In genomic region chr12:113075137-113075683, GRCh38 we compare ENCODE assay signal across 10 cellular contexts. TPM values are rescaled to one million over a fixed set of nuclear protein-coding genes. Genes with fewer than 3 reads are reported as not detected.
DNase-seq lines count a peak whose midpoint lies in the region; ATAC-seq and TF ChIP-seq lines count a peak whose summit lies in the region.
"Had no signal": no experiment of that assay in that cellular context is flagged by ENCODE, and none has a peak within 500 bp of the region (broad histone marks: within the 10 kb centered on the region; RNA-seq: fewer than 3 reads in every experiment).

No MANE protein-coding gene starts in this region.

- DNase-seq in GM06990 (ENCODE audit: extremely low read depth, insufficient read length) (peak; percentile 82), OCI-LY7 (ENCODE audit: low spot score) (peak; percentile 99), NCI-H1105 treated with DMSO at 0.1 percent for 48 hours (lab: John Stamatoyannopoulos, UW) (no peak), caudate nucleus (lab: John Stamatoyannopoulos, UW) (no peak), epidermal melanocyte (ENCODE audit: insufficient read length, low spot score) (no peak)
- DNase-seq in stimulated activated CD4-positive, alpha-beta T cell treated with anti-CD3 and anti-CD28 coated beads, Interleukin-4, amount 100 ng/mL, for 24 hours = no peak

- peaks cover 95% of the 10 kb centered on the region for H3K4me1 ChIP-seq in OCI-LY7 (ENCODE audit: insufficient read depth, low read length, poor library complexity, severe bottlenecking)

- intact Hi-C loops in OCI-LY7 (cut with micrococcal nuclease; ENCODE audit: unreplicated experiment) = loop anchor here (1.0 to 2.0 kb wide), 5 partner anchors 11 to 98 kb away; no protein-coding TSS in a partner anchor

- H3K4me2 ChIP-seq in OCI-LY7 (ENCODE audit: low read length) = peak overlapping the region; percentile 94

- ATAC-seq in GM19043 (IDR thresholded peaks at IDR 0.05; ENCODE audit: low read depth, unreplicated experiment) = peak; percentile 87
- ATAC-seq in HG02885 (IDR thresholded peaks at IDR 0.05; ENCODE audit: poor library complexity, unreplicated experiment) = peak; percentile 94
- ATAC-seq: right lobe of liver had no signal

- no peaks in the 10 kb centered on the region for H4K20me1 ChIP-seq in OCI-LY7 (ENCODE audit: insufficient read depth, low read length)

- no TSS peak for BruUV-seq in OCI-LY7 (replicated peaks; lab: Mats Ljungman, UMichigan)

- no peak overlapping the region for H2AFZ ChIP-seq in OCI-LY7 (ENCODE audit: low read length)

- H3K79me2 ChIP-seq in OCI-LY7 (ENCODE audit: insufficient read depth, low read depth, low read length) = peaks cover 70% of the 10 kb centered on the region

- peak overlapping the region; percentile 97 for H3K27ac ChIP-seq in OCI-LY7 (ENCODE audit: low read depth, low read length, poor library complexity, severe bottlenecking)
- H3K27ac ChIP-seq in caudate nucleus (ENCODE audit: low read depth, low read length) = no peak overlapping the region
- H3K27ac ChIP-seq: right lobe of liver had no signal

- no peaks in the 10 kb centered on the region for H3K36me3 ChIP-seq in GM06990 (ENCODE audit: control insufficient read depth, insufficient read depth, low read length)
- H3K36me3 ChIP-seq in OCI-LY7 (ENCODE audit: insufficient read depth, low read length) = peaks cover 82% of the 10 kb centered on the region
- H3K36me3 ChIP-seq: right lobe of liver had no signal

- POLR2A ChIA-PET in OCI-LY7 (lab: Charles Lee) = interaction anchor here (0.6 to 18.1 kb wide), 7 partner anchors 10 to 148 kb away, joined by 3 to 235 read pairs (median 3); partner anchors contain the start of genes DTX1 and OAS2

- H3K4me3 ChIP-seq in GM06990 (replicated peaks; ENCODE audit: low read depth, low read length) (no peak overlapping the region), OCI-LY7 (ENCODE audit: low read depth, low read length, poor library complexity, severe bottlenecking) (peak overlapping the region; percentile 34)
- H3K4me3 ChIP-seq: right lobe of liver had no signal

- TF ChIP-seq CTCF in GM06990 (IDR thresholded peaks at IDR 0.05; ENCODE audit: insufficient read depth, low read length, poor library complexity, severe bottlenecking) (no peak), OCI-LY7 (conservative IDR thresholded peaks at IDR 0.05; ENCODE audit: low read length) (no peak)

- no peaks in the 10 kb centered on the region for H3K27me3 ChIP-seq in GM06990 (replicated peaks; ENCODE audit: control insufficient read depth, insufficient read depth, low read length)
- H3K27me3 ChIP-seq: right lobe of liver had no signal

- H3K9me2 ChIP-seq in OCI-LY7 (ENCODE audit: insufficient read depth, low read length) = no peaks in the 10 kb centered on the region

- no peaks in the 10 kb centered on the region for H3K9me3 ChIP-seq in OCI-LY7 (ENCODE audit: low read length)
- H3K9me3 ChIP-seq: right lobe of liver had no signal

- CTCF ChIA-PET in OCI-LY7 (lab: Charles Lee; ENCODE audit: unreplicated experiment) = interaction anchor here (3.9 kb wide), 1 partner anchor 12 kb away, joined by 15 read pairs; no protein-coding TSS in a partner anchor

RNA-seq across cellular contexts. Expression of gene DTX1, which starts 18.7 kb away (rescaled TPM):
- total RNA-seq in OCI-LY7 (2014; rRNA removed; shearing (Covaris generic)) = 263 and 293 TPM in 2 replicates
- total RNA-seq in OCI-LY7 (2022) = 510 and 535 TPM in 2 replicates
- total RNA-seq: bronchial epithelial cell had no signal

Comparison
In these comparisons a context has a peak if more than half of its experiments do, and no peak if none do; other contexts are left out.
1. DNase-seq: peak in GM06990 (single experiment) and OCI-LY7 (single experiment); none in NCI-H1105 treated with DMSO at 0.1 percent for 48 hours (single experiment), caudate nucleus (0 of 61), stimulated activated CD4-positive, alpha-beta T cell treated with anti-CD3 and anti-CD28 coated beads, Interleukin-4, amount 100 ng/mL, for 24 hours (single experiment) and epidermal melanocyte (single experiment).